In the genomic region with DNA sequence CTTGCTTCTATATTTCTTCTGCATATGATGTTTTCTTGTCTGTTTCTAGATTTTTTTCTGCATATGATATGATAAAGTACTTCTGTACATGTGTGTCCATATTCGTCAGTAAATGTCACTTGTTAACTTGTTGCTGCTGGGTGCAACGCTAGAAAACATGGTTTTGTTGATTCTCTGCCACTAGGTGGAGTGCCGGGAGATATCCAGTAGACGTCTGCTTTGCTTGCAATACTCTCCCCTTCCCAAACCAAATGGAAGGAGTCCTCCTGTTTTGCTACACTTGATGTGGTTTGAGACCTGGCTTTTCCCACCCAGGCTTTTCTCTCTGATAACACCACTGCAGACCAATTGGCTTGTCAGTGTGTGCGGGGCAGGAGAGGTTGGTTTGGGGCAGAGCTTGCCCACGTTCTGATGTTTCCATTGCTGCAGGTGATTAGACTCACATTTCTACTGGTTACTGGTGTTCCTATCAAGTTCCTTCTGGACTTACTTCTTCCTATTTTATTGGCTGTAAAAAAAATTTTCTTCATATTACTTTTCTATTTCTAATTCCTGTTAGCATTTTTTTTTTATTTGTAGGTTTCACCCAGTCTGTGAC, we compare ENCODE assay signal across 8 cellular contexts.
DNase-seq lines count a peak whose midpoint lies in the region; ATAC-seq and TF ChIP-seq lines count a peak whose summit lies in the region.

No MANE protein-coding gene starts in this region.

- no peaks in the 10 kb centered on the region for H3K4me1 Mint-ChIP-seq in neural crest cell

- no peak overlapping the region for H3K27ac Mint-ChIP-seq in neural crest cell (ENCODE audit: unreplicated experiment)

- no peaks in the 10 kb centered on the region for H3K36me3 ChIP-seq in H7 (replicated peaks; ENCODE audit: control insufficient read depth, insufficient read depth, low read length)

- in situ Hi-C loops in Caki2 (cut with HindIII; ENCODE audit: low pct_unique_long_range_greater_than_20kb, low sequenced_read_pairs), result no loop called here

- H3K27me3 Mint-ChIP-seq in neural crest cell (ENCODE audit: low read depth), result no peaks in the 10 kb centered on the region

- H3K27me3 ChIP-seq in H7 (ENCODE audit: control insufficient read depth, insufficient read depth, low read length), result no peaks in the 10 kb centered on the region

- peak; percentile 25 for DNase-seq in Caki2 (ENCODE audit: low read depth)
- DNase-seq in H7, result peak; percentile 19
- DNase-seq in NCI-H69 (lab: John Stamatoyannopoulos, UW), result peak; percentile 69
- DNase-seq in cardiac fibroblast (ENCODE audit: low read depth in 2 of 2), result peak in 1 of 2 donors; percentile 9
- peak; percentile 44 for DNase-seq in neural crest cell (ENCODE audit: low read depth, low spot score)
- DNase-seq in NCI-H187 (lab: John Stamatoyannopoulos, UW), result no peak
- no peak for DNase-seq in activated naive CD4-positive, alpha-beta T cell (lab: John Stamatoyannopoulos, UW)

- no peaks in the 10 kb centered on the region for H3K36me3 Mint-ChIP-seq in neural crest cell (ENCODE audit: low read depth)

- no peak for ATAC-seq in GM19328 (IDR thresholded peaks at IDR 0.05; ENCODE audit: unreplicated experiment)

- H3K4me3 ChIP-seq in H7 (ENCODE audit: insufficient read depth, low read depth, low read length), result no peak overlapping the region
- no peak overlapping the region for H3K4me3 ChIP-seq in cardiac fibroblast (replicated peaks in 1 of 2; ENCODE audit: low read depth in 2 of 2, low read length in 2 of 2)

- no peak overlapping the region for H3K4me3 Mint-ChIP-seq in neural crest cell

- peaks cover 7% of the 10 kb centered on the region for H3K9me3 Mint-ChIP-seq in neural crest cell

- peak; percentile 34 for TF ChIP-seq CTCF in cardiac fibroblast (IDR thresholded peaks at IDR 0.05; ENCODE audit: low read depth, low read length)
- peak; percentile 77 for TF ChIP-seq CTCF in neural crest cell (conservative IDR thresholded peaks at IDR 0.05)

Comparison
In these comparisons a context has a peak if more than half of its experiments do, and no peak if none do; other contexts are left out.
1. DNase-seq: peak in Caki2 (single experiment), H7 (single experiment), NCI-H69 (single experiment) and neural crest cell (single experiment); none in NCI-H187 (0 of 2) and activated naive CD4-positive, alpha-beta T cell (0 of 4).